Comparison of ENCODE assay signal across 27 cellular contexts in the genomic region with DNA sequence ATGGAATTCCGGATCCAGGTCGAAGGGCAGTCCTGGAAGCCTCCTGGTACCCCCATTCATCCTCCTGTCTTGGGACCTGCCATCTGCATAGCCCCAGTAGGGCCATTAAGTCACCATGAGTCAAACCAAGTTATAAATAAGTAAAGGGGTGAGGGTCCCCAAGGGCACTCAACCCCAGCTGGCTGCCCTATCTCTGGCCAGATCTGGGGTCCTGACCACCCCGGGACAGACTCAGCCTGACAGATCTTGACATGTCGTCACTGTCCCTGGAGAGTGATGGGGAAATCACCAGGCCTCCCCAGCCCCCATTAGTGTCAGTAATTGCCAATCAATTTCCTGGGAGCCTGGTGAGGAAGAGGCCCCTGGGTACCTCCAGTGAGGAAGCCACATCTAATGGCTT.
A peak's percentile ranks its signal among the peaks of the same experiment; 100 is the strongest.
DNase-seq lines count a peak whose midpoint lies in the region; ATAC-seq and TF ChIP-seq lines count a peak whose summit lies in the region.
"Had no signal": no experiment of that assay in that cellular context is flagged by ENCODE, and none has a peak within 500 bp of the region (broad histone marks: within the 10 kb centered on the region; RNA-seq: fewer than 3 reads in every experiment).

No MANE protein-coding gene starts in this region.

- no peaks in the 10 kb centered on the region for H3K27me3 ChIP-seq in Karpas-422 (ENCODE audit: low read length)
- H3K27me3 ChIP-seq in mesenchymal stem cell (ENCODE audit: control insufficient read depth in 1 of 2, insufficient read depth in 1 of 2, low read length in 2 of 2), result peaks cover 0 to 3% of the 10 kb centered on the region in 2 experiments
- no peaks in the 10 kb centered on the region for H3K27me3 ChIP-seq in neural progenitor cell
- no peaks in the 10 kb centered on the region for H3K27me3 ChIP-seq in CD4-positive, alpha-beta memory T cell (ENCODE audit: insufficient read depth, low read length)
- H3K27me3 ChIP-seq: SJCRH30 had no signal

- POLR2A ChIA-PET in CD4-positive, alpha-beta memory T cell (lab: Charles Lee; ENCODE audit: partially characterized antibody), result no interaction called here

- H2AFZ ChIP-seq in Karpas-422 (ENCODE audit: low read length), result no peak overlapping the region
- H2AFZ ChIP-seq in mesenchymal stem cell (ENCODE audit: low read depth, low read length), result no peak overlapping the region
- H2AFZ ChIP-seq in neural progenitor cell (replicated peaks), result no peak overlapping the region

- H3K4ac ChIP-seq in mesenchymal stem cell (ENCODE audit: low read depth in 1 of 2, low read length in 2 of 2), result no peak overlapping the region

- ATAC-seq in HG02588 (IDR thresholded peaks at IDR 0.05; ENCODE audit: unreplicated experiment), result no peak
- ATAC-seq: CD8-positive, alpha-beta T cell; GM12878; PC-3; SK-N-SH treated with all-trans-retinoic acid at 6 μM for 48 hours had no signal

- no peak overlapping the region for H2BK12ac ChIP-seq in mesenchymal stem cell (ENCODE audit: low read length in 2 of 2)

- no peaks in the 10 kb centered on the region for H3F3A ChIP-seq in neural progenitor cell (ENCODE audit: low read depth)

- peaks cover 50% of the 10 kb centered on the region for H3K79me1 ChIP-seq in mesenchymal stem cell (replicated peaks; ENCODE audit: low read length, poor library complexity, severe bottlenecking)

- intact Hi-C loops in CD4-positive, alpha-beta memory T cell (cut with micrococcal nuclease), result no loop called here

- H3K18ac ChIP-seq in mesenchymal stem cell (ENCODE audit: low read depth in 1 of 2, low read length in 2 of 2), result peak overlapping the region in 1 of 2 experiments; percentile 35

- H3K9me2 ChIP-seq in Karpas-422 (replicated peaks; ENCODE audit: insufficient read depth, low read length), result no peaks in the 10 kb centered on the region

- H4K8ac ChIP-seq in mesenchymal stem cell (ENCODE audit: low read length), result no peak overlapping the region

- H3K36me3 ChIP-seq in Karpas-422 (ENCODE audit: insufficient read depth, low read length) (no peaks in the 10 kb centered on the region), mesenchymal stem cell (ENCODE audit: control insufficient read depth in 1 of 2, insufficient read depth in 2 of 2, low read depth in 1 of 2, low read length in 2 of 2) (peaks cover 0 to 30% of the 10 kb centered on the region in 2 experiments), neural progenitor cell (no peaks in the 10 kb centered on the region)
- no peaks in the 10 kb centered on the region for H3K36me3 ChIP-seq in CD4-positive, alpha-beta memory T cell (ENCODE audit: insufficient read depth, low read length)
- H3K36me3 ChIP-seq: HAP-1 had no signal

- no peak overlapping the region for H3K23ac ChIP-seq in mesenchymal stem cell (ENCODE audit: low read length in 2 of 2)

- no peak overlapping the region for H3K4me3 Mint-ChIP-seq in neural progenitor cell
- no peak overlapping the region for H3K4me3 Mint-ChIP-seq in activated naive CD4-positive, alpha-beta T cell treated with anti-CD3 and anti-CD28 coated beads, Interleukin-2, amount 10 ng/mL, durations not matched to agents 7 days and 5 days
- H3K4me3 Mint-ChIP-seq in CD4-positive, alpha-beta memory T cell, result no peak overlapping the region
- H3K4me3 Mint-ChIP-seq: CD8-positive, alpha-beta T cell; IgD-negative memory B cell had no signal

- H3K4me1 Mint-ChIP-seq in neural progenitor cell, result peaks cover 14% of the 10 kb centered on the region
- H3K4me1 Mint-ChIP-seq in activated naive CD4-positive, alpha-beta T cell treated with anti-CD3 and anti-CD28 coated beads, Interleukin-2, amount 10 ng/mL, durations not matched to agents 7 days and 5 days, result no peaks in the 10 kb centered on the region
- no peaks in the 10 kb centered on the region for H3K4me1 Mint-ChIP-seq in CD4-positive, alpha-beta memory T cell

- no peak overlapping the region for H4K91ac ChIP-seq in mesenchymal stem cell (ENCODE audit: low read length)

- DNase-seq in Karpas-422 (no peak), mesenchymal stem cell (no peak), neural progenitor cell (ENCODE audit: low spot score) (no peak)
- no peak for DNase-seq in activated CD4-positive, CD25-positive, alpha-beta regulatory T cell (lab: John Stamatoyannopoulos, UW)
- DNase-seq in activated naive CD4-positive, alpha-beta T cell treated with anti-CD3 and anti-CD28 coated beads, Interleukin-2, amount 10 ng/mL, durations not matched to agents 7 days and 5 days, result no peak
- no peak for DNase-seq in CD4-positive, alpha-beta memory T cell
- DNase-seq: Caco-2; CD8-positive, alpha-beta T cell; DMS79; EL; GDM1; GOT3; NCI-H1092 treated with DMSO at 0.1 percent for 48 hours; NCI-H1436; NCI-H187 treated with DMSO at 0.1 percent for 48 hours; NCI-H2171 treated with DMSO at 0.1 percent for 48 hours; NCI-H524; NCI-H748 treated with DMSO at 0.1 percent for 48 hours; PC-3; SJCRH30 had no signal

- peak overlapping the region; percentile 43 for H3K9ac ChIP-seq in Karpas-422 (ENCODE audit: low read length)
- H3K9ac ChIP-seq in mesenchymal stem cell (ENCODE audit: low read length), result no peak overlapping the region
- no peak overlapping the region for H3K9ac ChIP-seq in neural progenitor cell
- H3K9ac ChIP-seq: KMS-11 had no signal

- H3K79me2 ChIP-seq in Karpas-422 (ENCODE audit: low read length) (no peaks in the 10 kb centered on the region), neural progenitor cell (ENCODE audit: low read depth) (no peaks in the 10 kb centered on the region)

- peak overlapping the region; percentile 68 for H2BK15ac ChIP-seq in mesenchymal stem cell (ENCODE audit: low read depth, poor library complexity, severe bottlenecking)

- no peak overlapping the region for H3K14ac ChIP-seq in mesenchymal stem cell (ENCODE audit: low read length in 2 of 2)

- WGBS in mesenchymal stem cell, result 89% methylated on average over 4 of the region's 4 CpGs

- H3K36me3 Mint-ChIP-seq in neural progenitor cell, result no peaks in the 10 kb centered on the region
- no peaks in the 10 kb centered on the region for H3K36me3 Mint-ChIP-seq in activated naive CD4-positive, alpha-beta T cell treated with anti-CD3 and anti-CD28 coated beads, Interleukin-2, amount 10 ng/mL, durations not matched to agents 7 days and 5 days
- H3K36me3 Mint-ChIP-seq in CD4-positive, alpha-beta memory T cell, result no peaks in the 10 kb centered on the region
- H3K36me3 Mint-ChIP-seq: CD8-positive, alpha-beta T cell had no signal

- no peak overlapping the region for H2BK120ac ChIP-seq in mesenchymal stem cell (ENCODE audit: low read depth, low read length)

- H3K4me2 ChIP-seq in Karpas-422 (ENCODE audit: low read depth, low read length, poor library complexity, severe bottlenecking) (peak overlapping the region; percentile 44), mesenchymal stem cell (ENCODE audit: low read length, poor library complexity, severe bottlenecking) (no peak overlapping the region), neural progenitor cell (no peak overlapping the region)
- H3K4me2 ChIP-seq: KMS-11 had no signal

- H2AK5ac ChIP-seq in mesenchymal stem cell (ENCODE audit: low read length, severe bottlenecking), result no peak overlapping the region

- H3K27ac Mint-ChIP-seq in neural progenitor cell, result peak overlapping the region; percentile 9
- no peak overlapping the region for H3K27ac Mint-ChIP-seq in activated naive CD4-positive, alpha-beta T cell treated with anti-CD3 and anti-CD28 coated beads, Interleukin-2, amount 10 ng/mL, durations not matched to agents 7 days and 5 days
- no peak overlapping the region for H3K27ac Mint-ChIP-seq in CD4-positive, alpha-beta memory T cell
- H3K27ac Mint-ChIP-seq: CD8-positive, alpha-beta T cell; IgD-negative memory B cell had no signal

- H3K9me3 Mint-ChIP-seq in neural progenitor cell, result no peaks in the 10 kb centered on the region
- H3K9me3 Mint-ChIP-seq in activated naive CD4-positive, alpha-beta T cell treated with anti-CD3 and anti-CD28 coated beads, Interleukin-2, amount 10 ng/mL, durations not matched to agents 7 days and 5 days, result no peaks in the 10 kb centered on the region
- no peaks in the 10 kb centered on the region for H3K9me3 Mint-ChIP-seq in CD4-positive, alpha-beta memory T cell
- H3K9me3 Mint-ChIP-seq: CD8-positive, alpha-beta T cell had no signal

- no peaks in the 10 kb centered on the region for H3K9me3 ChIP-seq in Karpas-422 (ENCODE audit: low read length)
- no peaks in the 10 kb centered on the region for H3K9me3 ChIP-seq in mesenchymal stem cell (ENCODE audit: control insufficient read depth, low read length)
- H3K9me3 ChIP-seq in neural progenitor cell (ENCODE audit: low read depth), result no peaks in the 10 kb centered on the region
- no peaks in the 10 kb centered on the region for H3K9me3 ChIP-seq in CD4-positive, alpha-beta memory T cell (ENCODE audit: control insufficient read depth in 1 of 2, low read length in 2 of 2)
- H3K9me3 ChIP-seq: Caco-2, HAP-1, SJCRH30 had no signal

- H3K4me1 ChIP-seq in Karpas-422 (ENCODE audit: low read length) (peaks cover 65% of the 10 kb centered on the region), mesenchymal stem cell (ENCODE audit: control insufficient read depth, insufficient read depth, low read depth, low read length) (peaks cover 12% of the 10 kb centered on the region), neural progenitor cell (peaks cover 14% of the 10 kb centered on the region)
- H3K4me1 ChIP-seq in CD4-positive, alpha-beta memory T cell (ENCODE audit: insufficient read depth, low read length), result no peaks in the 10 kb centered on the region
- H3K4me1 ChIP-seq: HAP-1, SJCRH30 had no signal

- H3K4me3 ChIP-seq in Karpas-422 (ENCODE audit: low read length) (peak overlapping the region; percentile 16; the same call in 1 of the 2 replicates), mesenchymal stem cell (ENCODE audit: insufficient read depth in 1 of 2, low read depth in 1 of 2, low read length in 2 of 2) (no peak overlapping the region), neural progenitor cell (no peak overlapping the region)
- no peak overlapping the region for H3K4me3 ChIP-seq in CD4-positive, alpha-beta memory T cell (ENCODE audit: low read length in 2 of 2)
- H3K4me3 ChIP-seq: GM12878, HAP-1, SJCRH30 had no signal

- CTCF ChIA-PET in activated naive CD4-positive, alpha-beta T cell treated with anti-CD3 and anti-CD28 coated beads, Interleukin-2, amount 10 ng/mL, durations not matched to agents 7 days and 5 days (lab: Charles Lee), result no interaction called here
- CTCF ChIA-PET in CD4-positive, alpha-beta memory T cell (lab: Charles Lee; ENCODE audit: partially characterized antibody), result no interaction called here

- TF ChIP-seq CTCF in neural progenitor cell (IDR thresholded peaks at IDR 0.05), result no peak

- no peak overlapping the region; the same call in 1 of the 2 replicates for H3K27ac ChIP-seq in Karpas-422 (ENCODE audit: low read length)
- no peak overlapping the region for H3K27ac ChIP-seq in mesenchymal stem cell (ENCODE audit: low read length, poor library complexity, severe bottlenecking)
- H3K27ac ChIP-seq in neural progenitor cell, result no peak overlapping the region
- H3K27ac ChIP-seq in CD4-positive, alpha-beta memory T cell (ENCODE audit: low read depth, low read length), result no peak overlapping the region
- H3K27ac ChIP-seq: HL-60, KMS-11, SJCRH30 had no signal

- peaks cover 6% of the 10 kb centered on the region for H3K27me3 Mint-ChIP-seq in neural progenitor cell (ENCODE audit: insufficient read depth, low read depth)
- H3K27me3 Mint-ChIP-seq in activated naive CD4-positive, alpha-beta T cell treated with anti-CD3 and anti-CD28 coated beads, Interleukin-2, amount 10 ng/mL, durations not matched to agents 7 days and 5 days, result no peaks in the 10 kb centered on the region
- peaks cover 3 to 5% of the 10 kb centered on the region in 2 donors for H3K27me3 Mint-ChIP-seq in CD4-positive, alpha-beta memory T cell

- H4K20me1 ChIP-seq in Karpas-422 (ENCODE audit: insufficient read depth, low read depth, low read length) (no peaks in the 10 kb centered on the region), neural progenitor cell (ENCODE audit: low read depth) (peaks cover 3% of the 10 kb centered on the region)

- H2BK5ac ChIP-seq in mesenchymal stem cell (ENCODE audit: low read depth, low read length, poor library complexity, severe bottlenecking), result no peak overlapping the region
